1 cellular context compared by ENCODE assay signal in genomic region chr11:69667619-69668604, GRCh38.
TF ChIP-seq lines count a peak whose summit lies in the region.

No MANE protein-coding gene starts in this region.

TF ChIP-seq in HepG2, 621 proteins besides CTCF, POLR2A, EP300 and RAD21 (continued from another document and continues in another):
- peak; percentile 46; the same call in 1 of the 2 replicates for TF ChIP-seq ZNF776 (CRISPR knock-in tag; IDR thresholded peaks at IDR 0.05)
- 0 out of 2 replicates have a peak, but pooled peaks have one; percentile 68 for TF ChIP-seq ZNF253 (CRISPR knock-in tag; IDR thresholded peaks at IDR 0.05; ENCODE audit: borderline replicate concordance)
- TF ChIP-seq ZNF124 (CRISPR knock-in tag; IDR thresholded peaks at IDR 0.05), result peak; percentile 65; the same call in 1 of the 2 replicates
- TF ChIP-seq POLR2G (IDR thresholded peaks at IDR 0.05; ENCODE audit: low read depth, low read length), result peak; percentile 57
- peak; percentile 97 for TF ChIP-seq SALL1 (CRISPR knock-in tag; IDR thresholded peaks at IDR 0.05)
- TF ChIP-seq ZNF619 (CRISPR knock-in tag; IDR thresholded peaks at IDR 0.05), result peak; percentile 67; the same call in 1 of the 2 replicates
- TF ChIP-seq TEAD3 (CRISPR knock-in tag; optimal IDR thresholded peaks at IDR 0.05; ENCODE audit: borderline replicate concordance), result peak; percentile 89
- TF ChIP-seq HDAC2 (CRISPR knock-in tag; IDR thresholded peaks at IDR 0.05), result peak; percentile 90
- TF ChIP-seq SATB2 (CRISPR knock-in tag; IDR thresholded peaks at IDR 0.05), result 0 out of 2 replicates have a peak, but pooled peaks have one; percentile 76
- peak; percentile 69 for TF ChIP-seq ASH2L (IDR thresholded peaks at IDR 0.05; ENCODE audit: insufficient read length, low read depth, low read length)
- peak; percentile 35; the same call in 1 of the 2 replicates for TF ChIP-seq ISL2 (CRISPR knock-in tag; IDR thresholded peaks at IDR 0.05)
- TF ChIP-seq ZHX1 (CRISPR knock-in tag; IDR thresholded peaks at IDR 0.05; ENCODE audit: low read depth), result peak; percentile 54; the same call in 1 of the 2 replicates
- TF ChIP-seq ZGPAT (CRISPR knock-in tag; IDR thresholded peaks at IDR 0.05), result peak; percentile 92
- peak; percentile 86; the same call in 1 of the 2 replicates for TF ChIP-seq ZIK1 (CRISPR knock-in tag; IDR thresholded peaks at IDR 0.05; ENCODE audit: borderline replicate concordance, low read depth)
- TF ChIP-seq, protein P1, sequence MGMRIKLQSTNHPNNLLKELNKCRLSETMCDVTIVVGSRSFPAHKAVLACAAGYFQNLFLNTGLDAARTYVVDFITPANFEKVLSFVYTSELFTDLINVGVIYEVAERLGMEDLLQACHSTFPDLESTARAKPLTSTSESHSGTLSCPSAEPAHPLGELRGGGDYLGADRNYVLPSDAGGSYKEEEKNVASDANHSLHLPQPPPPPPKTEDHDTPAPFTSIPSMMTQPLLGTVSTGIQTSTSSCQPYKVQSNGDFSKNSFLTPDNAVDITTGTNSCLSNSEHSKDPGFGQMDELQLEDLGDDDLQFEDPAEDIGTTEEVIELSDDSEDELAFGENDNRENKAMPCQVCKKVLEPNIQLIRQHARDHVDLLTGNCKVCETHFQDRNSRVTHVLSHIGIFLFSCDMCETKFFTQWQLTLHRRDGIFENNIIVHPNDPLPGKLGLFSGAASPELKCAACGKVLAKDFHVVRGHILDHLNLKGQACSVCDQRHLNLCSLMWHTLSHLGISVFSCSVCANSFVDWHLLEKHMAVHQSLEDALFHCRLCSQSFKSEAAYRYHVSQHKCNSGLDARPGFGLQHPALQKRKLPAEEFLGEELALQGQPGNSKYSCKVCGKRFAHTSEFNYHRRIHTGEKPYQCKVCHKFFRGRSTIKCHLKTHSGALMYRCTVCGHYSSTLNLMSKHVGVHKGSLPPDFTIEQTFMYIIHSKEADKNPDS (CRISPR knock-in tag; IDR thresholded peaks at IDR 0.05), result no peak
- TF ChIP-seq NRL (CRISPR knock-in tag; IDR thresholded peaks at IDR 0.05; ENCODE audit: borderline replicate concordance), result peak; percentile 32; the same call in 1 of the 2 replicates
- peak; percentile 92 for TF ChIP-seq ZNF616 (CRISPR knock-in tag; IDR thresholded peaks at IDR 0.05; ENCODE audit: low read depth)
- TF ChIP-seq TCF7 (IDR thresholded peaks at IDR 0.05; ENCODE audit: low read depth), result peak; percentile 30; the same call in 1 of the 2 replicates
- 0 out of 2 replicates have a peak, but pooled peaks have one; percentile 86 for TF ChIP-seq SNAPC2 (CRISPR knock-in tag; IDR thresholded peaks at IDR 0.05)
- TF ChIP-seq, protein P2, sequence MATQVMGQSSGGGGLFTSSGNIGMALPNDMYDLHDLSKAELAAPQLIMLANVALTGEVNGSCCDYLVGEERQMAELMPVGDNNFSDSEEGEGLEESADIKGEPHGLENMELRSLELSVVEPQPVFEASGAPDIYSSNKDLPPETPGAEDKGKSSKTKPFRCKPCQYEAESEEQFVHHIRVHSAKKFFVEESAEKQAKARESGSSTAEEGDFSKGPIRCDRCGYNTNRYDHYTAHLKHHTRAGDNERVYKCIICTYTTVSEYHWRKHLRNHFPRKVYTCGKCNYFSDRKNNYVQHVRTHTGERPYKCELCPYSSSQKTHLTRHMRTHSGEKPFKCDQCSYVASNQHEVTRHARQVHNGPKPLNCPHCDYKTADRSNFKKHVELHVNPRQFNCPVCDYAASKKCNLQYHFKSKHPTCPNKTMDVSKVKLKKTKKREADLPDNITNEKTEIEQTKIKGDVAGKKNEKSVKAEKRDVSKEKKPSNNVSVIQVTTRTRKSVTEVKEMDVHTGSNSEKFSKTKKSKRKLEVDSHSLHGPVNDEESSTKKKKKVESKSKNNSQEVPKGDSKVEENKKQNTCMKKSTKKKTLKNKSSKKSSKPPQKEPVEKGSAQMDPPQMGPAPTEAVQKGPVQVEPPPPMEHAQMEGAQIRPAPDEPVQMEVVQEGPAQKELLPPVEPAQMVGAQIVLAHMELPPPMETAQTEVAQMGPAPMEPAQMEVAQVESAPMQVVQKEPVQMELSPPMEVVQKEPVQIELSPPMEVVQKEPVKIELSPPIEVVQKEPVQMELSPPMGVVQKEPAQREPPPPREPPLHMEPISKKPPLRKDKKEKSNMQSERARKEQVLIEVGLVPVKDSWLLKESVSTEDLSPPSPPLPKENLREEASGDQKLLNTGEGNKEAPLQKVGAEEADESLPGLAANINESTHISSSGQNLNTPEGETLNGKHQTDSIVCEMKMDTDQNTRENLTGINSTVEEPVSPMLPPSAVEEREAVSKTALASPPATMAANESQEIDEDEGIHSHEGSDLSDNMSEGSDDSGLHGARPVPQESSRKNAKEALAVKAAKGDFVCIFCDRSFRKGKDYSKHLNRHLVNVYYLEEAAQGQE (IDR thresholded peaks at IDR 0.05; ENCODE audit: borderline replicate concordance in 1 of 2, low read depth in 1 of 2, low read length in 2 of 2), result peak in 1 of 2 experiments; percentile 61; a peak in 1 of 4 replicates
- peak; percentile 64; the same call in 1 of the 2 replicates for TF ChIP-seq ZNF431 (CRISPR knock-in tag; IDR thresholded peaks at IDR 0.05; ENCODE audit: borderline replicate concordance, low read depth)
- no peak for TF ChIP-seq SOX6 (IDR thresholded peaks at IDR 0.05)
- TF ChIP-seq SOX6 (CRISPR knock-in tag; IDR thresholded peaks at IDR 0.05), result peak; percentile 93
- TF ChIP-seq ATF7-NPFF (CRISPR knock-in tag; IDR thresholded peaks at IDR 0.05; ENCODE audit: low read depth), result peak; percentile 91; the same call in 1 of the 2 replicates
- peak; percentile 84 for TF ChIP-seq FOXA3 (CRISPR knock-in tag; IDR thresholded peaks at IDR 0.05)
- peak; percentile 61; the same call in 1 of the 2 replicates for TF ChIP-seq RFXAP (CRISPR knock-in tag; IDR thresholded peaks at IDR 0.05; ENCODE audit: borderline replicate concordance)
- TF ChIP-seq NR2F1 (CRISPR knock-in tag; IDR thresholded peaks at IDR 0.05), result no peak; a peak in 1 of 4 replicates
- peak; percentile 47 for TF ChIP-seq THAP11 (CRISPR knock-in tag; IDR thresholded peaks at IDR 0.05)
- TF ChIP-seq ARID4A (CRISPR knock-in tag; IDR thresholded peaks at IDR 0.05; ENCODE audit: borderline replicate concordance), result peak; percentile 63; the same call in 1 of the 2 replicates
- no peak for TF ChIP-seq LCORL (IDR thresholded peaks at IDR 0.05)
- TF ChIP-seq LCORL (CRISPR knock-in tag; IDR thresholded peaks at IDR 0.05), result peak; percentile 86
- no peak for TF ChIP-seq EZH2 (conservative IDR thresholded peaks at IDR 0.05; ENCODE audit: low read depth, low read length)
- TF ChIP-seq ZSCAN29 (CRISPR knock-in tag; conservative IDR thresholded peaks at IDR 0.05), result 0 out of 2 replicates have a peak, but pooled peaks have one; percentile 62
- TF ChIP-seq DNMT1 (CRISPR knock-in tag; IDR thresholded peaks at IDR 0.05), result no peak
- TF ChIP-seq ZFP36L1 (CRISPR knock-in tag; IDR thresholded peaks at IDR 0.05), result peak; percentile 94
- no peak for TF ChIP-seq ZBTB46 (CRISPR knock-in tag; IDR thresholded peaks at IDR 0.05; ENCODE audit: borderline replicate concordance)
- TF ChIP-seq, protein P3, sequence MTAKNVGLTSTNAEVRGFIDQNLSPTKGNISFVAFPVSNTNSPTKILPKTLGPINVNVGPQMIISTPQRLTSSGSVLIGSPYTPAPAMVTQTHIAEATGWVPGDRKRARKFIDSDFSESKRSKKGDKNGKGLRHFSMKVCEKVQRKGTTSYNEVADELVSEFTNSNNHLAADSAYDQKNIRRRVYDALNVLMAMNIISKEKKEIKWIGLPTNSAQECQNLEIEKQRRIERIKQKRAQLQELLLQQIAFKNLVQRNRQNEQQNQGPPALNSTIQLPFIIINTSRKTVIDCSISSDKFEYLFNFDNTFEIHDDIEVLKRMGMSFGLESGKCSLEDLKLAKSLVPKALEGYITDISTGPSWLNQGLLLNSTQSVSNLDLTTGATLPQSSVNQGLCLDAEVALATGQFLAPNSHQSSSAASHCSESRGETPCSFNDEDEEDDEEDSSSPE (CRISPR knock-in tag; IDR thresholded peaks at IDR 0.05), result peak; percentile 79; the same call in 1 of the 2 replicates
- no peak for TF ChIP-seq PLRG1 (conservative IDR thresholded peaks at IDR 0.05)
- TF ChIP-seq ZNF350 (CRISPR knock-in tag; IDR thresholded peaks at IDR 0.05; ENCODE audit: borderline replicate concordance, low read depth), result peak; percentile 50; the same call in 1 of the 2 replicates
- TF ChIP-seq KAT8 (CRISPR knock-in tag; IDR thresholded peaks at IDR 0.05), result peak; percentile 79; the same call in 1 of the 2 replicates
- no peak for TF ChIP-seq ZKSCAN1 (IDR thresholded peaks at IDR 0.05; ENCODE audit: low read length)
- no peak for TF ChIP-seq EEA1 (CRISPR knock-in tag; IDR thresholded peaks at IDR 0.05; ENCODE audit: borderline replicate concordance)
- TF ChIP-seq ZSCAN30 (CRISPR knock-in tag; IDR thresholded peaks at IDR 0.05), result no peak
- no peak for TF ChIP-seq ZMYM3 (CRISPR knock-in tag; IDR thresholded peaks at IDR 0.05)
- TF ChIP-seq, protein P4, sequence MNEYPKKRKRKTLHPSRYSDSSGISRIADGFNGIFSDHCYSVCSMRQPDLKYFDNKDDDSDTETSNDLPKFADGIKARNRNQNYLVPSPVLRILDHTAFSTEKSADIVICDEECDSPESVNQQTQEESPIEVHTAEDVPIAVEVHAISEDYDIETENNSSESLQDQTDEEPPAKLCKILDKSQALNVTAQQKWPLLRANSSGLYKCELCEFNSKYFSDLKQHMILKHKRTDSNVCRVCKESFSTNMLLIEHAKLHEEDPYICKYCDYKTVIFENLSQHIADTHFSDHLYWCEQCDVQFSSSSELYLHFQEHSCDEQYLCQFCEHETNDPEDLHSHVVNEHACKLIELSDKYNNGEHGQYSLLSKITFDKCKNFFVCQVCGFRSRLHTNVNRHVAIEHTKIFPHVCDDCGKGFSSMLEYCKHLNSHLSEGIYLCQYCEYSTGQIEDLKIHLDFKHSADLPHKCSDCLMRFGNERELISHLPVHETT (CRISPR knock-in tag; conservative IDR thresholded peaks at IDR 0.05), result peak; percentile 41; the same call in 1 of the 2 replicates
